In the genomic region with DNA sequence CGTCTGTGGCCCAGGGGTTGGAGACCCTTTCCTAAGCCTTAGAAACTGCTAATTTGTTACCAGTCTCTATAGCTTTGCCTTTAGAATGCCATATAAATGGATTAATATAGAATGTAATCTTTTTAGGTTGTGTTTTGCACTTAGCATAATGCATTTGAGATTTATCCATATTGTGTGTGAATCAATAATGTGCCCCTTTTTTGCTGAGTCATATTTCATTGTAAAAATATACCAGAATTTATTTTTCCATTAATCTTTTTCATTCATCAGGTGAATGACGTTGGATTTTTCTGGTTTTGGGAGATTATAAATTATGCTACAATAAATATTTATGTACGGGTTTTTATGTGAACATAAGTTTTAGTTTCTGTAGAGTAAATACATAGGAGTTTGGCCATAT, we compare ENCODE assay signal across 35 cellular contexts.
"Had no signal": no experiment of that assay in that cellular context is flagged by ENCODE, and none has a peak within 500 bp of the region (broad histone marks: within the 10 kb centered on the region; RNA-seq: fewer than 3 reads in every experiment).

No MANE protein-coding gene starts in this region.

- H3K27me3 ChIP-seq: MG63 had no signal

- H3K36me3 ChIP-seq: MG63 had no signal

- H3K9me3 ChIP-seq: MG63 had no signal

- H3K4me3 ChIP-seq: MG63 had no signal

- DNase-seq: MG63, MM.1S, MV-4-11, NCI-H1048, NCI-H1092, NCI-H1092 treated with DMSO at 0.1 percent for 48 hours, NCI-H1105, NCI-H1105 treated with DMSO at 0.1 percent for 48 hours, NCI-H1417, NCI-H1417 treated with DMSO at 0.1 percent for 48 hours, NCI-H1436, NCI-H1436 treated with DMSO at 0.1 percent for 48 hours, NCI-H146, NCI-H1694, NCI-H1694 treated with DMSO at 0.1 percent for 48 hours, NCI-H187, NCI-H187 treated with DMSO at 0.1 percent for 48 hours, NCI-H1930, NCI-H2029, NCI-H2029 treated with DMSO at 0.1 percent for 48 hours, NCI-H2081, NCI-H2081 treated with DMSO at 0.1 percent for 48 hours, NCI-H2107, NCI-H2171, NCI-H2171 treated with DMSO at 0.1 percent for 48 hours, NCI-H2227 treated with DMSO at 0.1 percent for 48 hours, NCI-H226, NCI-H345, NCI-H446, NCI-H446 treated with DMSO at 0.1 percent for 48 hours, NCI-H510A, NCI-H510A treated with DMSO at 0.1 percent for 48 hours, NCI-H524, NCI-H524 treated with DMSO at 0.1 percent for 48 hours, NCI-H526 had no signal
